Comparison of ENCODE assay signal across 24 cellular contexts in genomic region chrX:46216406-46216805, GRCh38.
"Had no signal": no experiment of that assay in that cellular context is flagged by ENCODE, and none has a peak within 500 bp of the region (broad histone marks: within the 10 kb centered on the region; RNA-seq: fewer than 3 reads in every experiment).

No MANE protein-coding gene starts in this region.

- H3K27me3 ChIP-seq: Peyer's patch had no signal

- H3K36me3 ChIP-seq: Peyer's patch had no signal

- ATAC-seq: activated T-cell treated with anti-CD3 and anti-CD28 coated beads, Interleukin-2, amount 50 U/mL, for 4 hours; activated T-helper 17 cell treated with anti-CD3 and anti-CD28 coated beads, Interleukin-2, amount 50 U/mL, for 72 hours; T-cell had no signal

- H3K9me3 ChIP-seq: Peyer's patch had no signal

- DNase-seq: activated CD4-positive, alpha-beta memory T cell treated with anti-CD3 and anti-CD28 coated beads for 36 hours; activated CD4-positive, alpha-beta T cell treated with anti-CD3 and anti-CD28 coated beads, Interleukin-2, amount 10 ng/mL, durations not matched to agents 7 days and 5 days; activated CD4-positive, CD25-positive, alpha-beta regulatory T cell; activated CD8-positive, alpha-beta memory T cell treated with anti-CD3 and anti-CD28 coated beads for 24 hours; activated gamma-delta T cell; activated naive CD4-positive, alpha-beta T cell treated with anti-CD3 and anti-CD28 coated beads for 36 hours; activated T-cell treated with anti-CD3 and anti-CD28 coated beads, Interleukin-2, amount 50 U/mL, for 4 hours; amygdala; cerebellar nuclear complex; KG1; NCI-H1048; NCI-H1417; NCI-H1930; NCI-H2171 treated with DMSO at 0.1 percent for 48 hours; NCI-H226; NCI-H510A; NCI-H526 treated with DMSO at 0.1 percent for 48 hours; NCI-H82; Peyer's patch; SHP77; T-cell; T-helper 2 cell had no signal

- H3K27ac ChIP-seq: Peyer's patch, VCaP had no signal

- H3K4me3 ChIP-seq: Peyer's patch had no signal

- H3K4me1 ChIP-seq: Peyer's patch had no signal
